Comparison of ENCODE assay signal across 18 cellular contexts in genomic region chr12:83818888-83819287, GRCh38.
DNase-seq lines count a peak whose midpoint lies in the region; ATAC-seq, FAIRE-seq and TF ChIP-seq lines count a peak whose summit lies in the region.
"Had no signal": no experiment of that assay in that cellular context is flagged by ENCODE, and none has a peak within 500 bp of the region (broad histone marks: within the 10 kb centered on the region; RNA-seq: fewer than 3 reads in every experiment).

No MANE protein-coding gene starts in this region.

- no peak overlapping the region for H3K27ac Mint-ChIP-seq in activated CD4-positive, alpha-beta memory T cell treated with anti-CD3 and anti-CD28 coated beads for 36 hours
- H3K27ac Mint-ChIP-seq: activated naive CD4-positive, alpha-beta T cell treated with anti-CD3 and anti-CD28 coated beads, Interleukin-2, amount 50 U/mL, for 72 hours; stimulated activated naive B cell treated with anti-CD40 and anti-IgM and Interleukin-4, amounts not matched to agents 10 μg/mL and 1 μg/mL and 100 μg/mL, for 72 hours had no signal

- no peaks in the 10 kb centered on the region for H3K36me3 Mint-ChIP-seq in activated CD4-positive, alpha-beta memory T cell treated with anti-CD3 and anti-CD28 coated beads for 36 hours
- H3K36me3 Mint-ChIP-seq: activated naive CD4-positive, alpha-beta T cell treated with anti-CD3 and anti-CD28 coated beads, Interleukin-2, amount 50 U/mL, for 72 hours; stimulated activated naive B cell treated with anti-CD40 and anti-IgM and Interleukin-4, amounts not matched to agents 10 μg/mL and 1 μg/mL and 100 μg/mL, for 72 hours had no signal

- H3K9me3 Mint-ChIP-seq in activated CD4-positive, alpha-beta memory T cell treated with anti-CD3 and anti-CD28 coated beads for 36 hours: no peaks in the 10 kb centered on the region
- H3K9me3 Mint-ChIP-seq: activated naive CD4-positive, alpha-beta T cell treated with anti-CD3 and anti-CD28 coated beads, Interleukin-2, amount 50 U/mL, for 72 hours; stimulated activated naive B cell treated with anti-CD40 and anti-IgM and Interleukin-4, amounts not matched to agents 10 μg/mL and 1 μg/mL and 100 μg/mL, for 72 hours had no signal

- no peaks in the 10 kb centered on the region for H3K4me1 Mint-ChIP-seq in activated CD4-positive, alpha-beta memory T cell treated with anti-CD3 and anti-CD28 coated beads for 36 hours (ENCODE audit: low read depth)
- H3K4me1 Mint-ChIP-seq: stimulated activated naive B cell treated with anti-CD40 and anti-IgM and Interleukin-4, amounts not matched to agents 10 μg/mL and 1 μg/mL and 100 μg/mL, for 72 hours had no signal

- peak; percentile 72 for DNase-seq in AG10803 (ENCODE audit: low read depth)
- peak; percentile 24 for DNase-seq in LoVo (ENCODE audit: low spot score)
- DNase-seq in bronchial epithelial cell (ENCODE audit: low read depth): peak; percentile 68
- DNase-seq in kidney tubule cell (ENCODE audit: low spot score): peak; percentile 8
- DNase-seq in activated CD4-positive, alpha-beta memory T cell treated with anti-CD3 and anti-CD28 coated beads for 36 hours: no peak
- no peak for DNase-seq in activated CD4-positive, CD25-positive, alpha-beta regulatory T cell treated with anti-CD3 and anti-CD28 coated beads, Interleukin-2, amount 50 U/mL, for 72 hours
- DNase-seq: DND-41; Kasumi-1; NCI-H187 treated with DMSO at 0.1 percent for 48 hours; SIG-M5; stimulated activated CD4-positive, alpha-beta T cell treated with anti-CD3 and anti-CD28 coated beads, Interleukin-4, amount 100 ng/mL, for 4 hours; stimulated activated naive B cell treated with anti-CD40 and anti-IgM and Interleukin-4, amounts not matched to agents 10 μg/mL and 1 μg/mL and 100 μg/mL, for 72 hours had no signal

- POLR2A ChIA-PET in activated CD4-positive, alpha-beta memory T cell treated with anti-CD3 and anti-CD28 coated beads for 36 hours (lab: Charles Lee): no interaction called here

- ATAC-seq in HG03457 (IDR thresholded peaks at IDR 0.05; ENCODE audit: unreplicated experiment) (no peak), HG03135 (IDR thresholded peaks at IDR 0.05; ENCODE audit: unreplicated experiment) (no peak)
- ATAC-seq: activated naive CD4-positive, alpha-beta T cell treated with anti-CD3 and anti-CD28 coated beads, Interleukin-2, amount 50 U/mL, for 72 hours; stimulated activated naive B cell treated with anti-CD40 and anti-IgM and Interleukin-4, amounts not matched to agents 10 μg/mL and 1 μg/mL and 100 μg/mL, for 72 hours had no signal

- H3K27me3 ChIP-seq in bronchial epithelial cell (ENCODE audit: control insufficient read depth, insufficient read depth, low read length): no peaks in the 10 kb centered on the region
- H3K27me3 ChIP-seq: vagina had no signal

- intact Hi-C loops in activated CD4-positive, alpha-beta memory T cell treated with anti-CD3 and anti-CD28 coated beads for 36 hours (cut with micrococcal nuclease): no loop called here

- peaks cover 1% of the 10 kb centered on the region for H3K27me3 Mint-ChIP-seq in activated CD4-positive, alpha-beta memory T cell treated with anti-CD3 and anti-CD28 coated beads for 36 hours
- H3K27me3 Mint-ChIP-seq: stimulated activated naive B cell treated with anti-CD40 and anti-IgM and Interleukin-4, amounts not matched to agents 10 μg/mL and 1 μg/mL and 100 μg/mL, for 72 hours had no signal

- FAIRE-seq in bronchial epithelial cell (lab: Jason Lieb, UNC): no peak
- FAIRE-seq: colon, GM12891 had no signal

- H3K4me3 ChIP-seq in AG10803 (ENCODE audit: low read length) (no peak overlapping the region), bronchial epithelial cell (ENCODE audit: low read depth, low read length) (no peak overlapping the region)
- H3K4me3 ChIP-seq: vagina had no signal

- H3K36me3 ChIP-seq in bronchial epithelial cell (ENCODE audit: control insufficient read depth, insufficient read depth, low read length): no peaks in the 10 kb centered on the region
- H3K36me3 ChIP-seq: vagina had no signal

- CTCF ChIA-PET in activated CD4-positive, alpha-beta memory T cell treated with anti-CD3 and anti-CD28 coated beads for 36 hours (lab: Charles Lee): no interaction called here

- H3K4me3 Mint-ChIP-seq in activated CD4-positive, alpha-beta memory T cell treated with anti-CD3 and anti-CD28 coated beads for 36 hours: no peak overlapping the region
- H3K4me3 Mint-ChIP-seq: stimulated activated naive B cell treated with anti-CD40 and anti-IgM and Interleukin-4, amounts not matched to agents 10 μg/mL and 1 μg/mL and 100 μg/mL, for 72 hours had no signal

- TF ChIP-seq CTCF in AG10803 (conservative IDR thresholded peaks at IDR 0.05; ENCODE audit: low read length) (no peak), bronchial epithelial cell (IDR thresholded peaks at IDR 0.05; ENCODE audit: insufficient read depth, low read length, severe bottlenecking) (no peak)

Comparison
In these comparisons a context has a peak if more than half of its experiments do, and no peak if none do; other contexts are left out.
1. DNase-seq: peak in AG10803 (single experiment), LoVo (single experiment), bronchial epithelial cell (single experiment) and kidney tubule cell (single experiment); none in activated CD4-positive, alpha-beta memory T cell treated with anti-CD3 and anti-CD28 coated beads for 36 hours (single experiment) and activated CD4-positive, CD25-positive, alpha-beta regulatory T cell treated with anti-CD3 and anti-CD28 coated beads, Interleukin-2, amount 50 U/mL, for 72 hours (single experiment).